21 cellular contexts compared by ENCODE assay signal in genomic region chr19:58355215-58355796, GRCh38. TPM values are rescaled to one million over a fixed set of nuclear protein-coding genes. Genes with fewer than 3 reads are reported as not detected.
DNase-seq lines count a peak whose midpoint lies in the region; ATAC-seq, FAIRE-seq and TF ChIP-seq lines count a peak whose summit lies in the region.
"Had no signal": no experiment of that assay in that cellular context is flagged by ENCODE, and none has a peak within 500 bp of the region (broad histone marks: within the 10 kb centered on the region; RNA-seq: fewer than 3 reads in every experiment).

No MANE protein-coding gene starts in this region.

- no peak for DNase-seq in stimulated activated naive CD8-positive, alpha-beta T cell treated with anti-CD3 and anti-CD28 coated beads, Interleukin-15, amount 100 ng/mL, for 72 hours
- DNase-seq in T-helper 17 cell (no peak), kidney (peak; percentile 26), breast epithelium (ENCODE audit: low spot score in 2 of 2) (no peak)
- no peak for DNase-seq in stimulated activated CD4-positive, alpha-beta T cell treated with anti-CD3 and anti-CD28 coated beads, Interleukin-15, amount 100 ng/mL, for 24 hours
- DNase-seq: activated T-cell treated with anti-CD3 and anti-CD28 coated beads for 4 hours, islet precursor cell, NCI-H2081, NCI-H345, NCI-H774, occipital lobe, T-helper 9 cell, testis, WERI-Rb-1 had no signal

- no peak overlapping the region for H3K9ac ChIP-seq in kidney (ENCODE audit: low read length in 2 of 2)

- TF ChIP-seq POLR2A in breast epithelium (IDR thresholded peaks at IDR 0.05) = no peak

- H3K9me3 Mint-ChIP-seq in stimulated activated naive CD8-positive, alpha-beta T cell treated with anti-CD3 and anti-CD28 coated beads, Interleukin-15, Interleukin-2, amounts not matched to agents 100 ng/mL and 50 ng/mL, for 24 hours = no peaks in the 10 kb centered on the region
- no peaks in the 10 kb centered on the region for H3K9me3 Mint-ChIP-seq in stimulated activated naive CD8-positive, alpha-beta T cell treated with anti-CD3 and anti-CD28 coated beads, Interleukin-15, amount 100 ng/mL, for 72 hours
- H3K9me3 Mint-ChIP-seq: stimulated activated effector memory CD8-positive, alpha-beta T cell treated with anti-CD3 and anti-CD28 coated beads, Interleukin-12 subunit alpha, Interleukin-12 subunit beta, amount 100 ng/mL, for 72 hours had no signal

- H3K4me3 ChIP-seq in kidney (ENCODE audit: low read length in 2 of 2) (no peak overlapping the region), breast epithelium (peak overlapping the region in 1 of 3 donors; percentile 42)
- H3K4me3 ChIP-seq: smooth muscle cell had no signal

- H3K36me3 Mint-ChIP-seq in stimulated activated naive CD8-positive, alpha-beta T cell treated with anti-CD3 and anti-CD28 coated beads, Interleukin-15, Interleukin-2, amounts not matched to agents 100 ng/mL and 50 ng/mL, for 24 hours (ENCODE audit: low read depth) = no peaks in the 10 kb centered on the region
- H3K36me3 Mint-ChIP-seq in T-helper 17 cell (ENCODE audit: low read depth) = no peaks in the 10 kb centered on the region

- peak overlapping the region; percentile 43 for H3K4me3 Mint-ChIP-seq in stimulated activated naive CD8-positive, alpha-beta T cell treated with anti-CD3 and anti-CD28 coated beads, Interleukin-15, Interleukin-2, amounts not matched to agents 100 ng/mL and 50 ng/mL, for 24 hours
- peak overlapping the region in 1 of 2 donors; percentile 45 for H3K4me3 Mint-ChIP-seq in stimulated activated naive CD8-positive, alpha-beta T cell treated with anti-CD3 and anti-CD28 coated beads, Interleukin-15, amount 100 ng/mL, for 72 hours
- H3K4me3 Mint-ChIP-seq in T-helper 17 cell = peak overlapping the region; percentile 43

- no peak for TF ChIP-seq CTCF in kidney (IDR thresholded peaks at IDR 0.05; ENCODE audit: borderline replicate concordance, extremely low read depth, insufficient read depth)
- no peak for TF ChIP-seq CTCF in breast epithelium (IDR thresholded peaks at IDR 0.05)

- FAIRE-seq in kidney (lab: Jason Lieb, UNC) = no peak
- FAIRE-seq: GM19239 had no signal

- H3K9me3 ChIP-seq in T-helper 17 cell (ENCODE audit: control insufficient read depth, low read length, poor library complexity, severe bottlenecking) (no peaks in the 10 kb centered on the region), kidney (ENCODE audit: control insufficient read depth in 1 of 2, low read length in 2 of 2) (no peaks in the 10 kb centered on the region), breast epithelium (no peaks in the 10 kb centered on the region)
- H3K9me3 ChIP-seq: testis had no signal

- intact Hi-C loops in kidney (cut with DNase I) = no loop called here
- intact Hi-C loops in breast epithelium (cut with DNase I; ENCODE audit: low total_unique reads) = no loop called here

- H3K27ac ChIP-seq in kidney (ENCODE audit: low read depth in 2 of 2, low read length in 2 of 2) (no peak overlapping the region), breast epithelium (no peak overlapping the region)
- H3K27ac ChIP-seq: gastroesophageal sphincter, testis, WERI-Rb-1 had no signal

- no peaks in the 10 kb centered on the region for H3K27me3 Mint-ChIP-seq in stimulated activated naive CD8-positive, alpha-beta T cell treated with anti-CD3 and anti-CD28 coated beads, Interleukin-15, Interleukin-2, amounts not matched to agents 100 ng/mL and 50 ng/mL, for 24 hours
- no peaks in the 10 kb centered on the region for H3K27me3 Mint-ChIP-seq in stimulated activated naive CD8-positive, alpha-beta T cell treated with anti-CD3 and anti-CD28 coated beads, Interleukin-15, amount 100 ng/mL, for 72 hours
- H3K27me3 Mint-ChIP-seq in T-helper 17 cell = no peaks in the 10 kb centered on the region

- H3K36me3 ChIP-seq in kidney (ENCODE audit: control insufficient read depth in 1 of 2, insufficient read depth in 2 of 2, low read length in 2 of 2) (no peaks in the 10 kb centered on the region), breast epithelium (no peaks in the 10 kb centered on the region)
- H3K36me3 ChIP-seq: WERI-Rb-1 had no signal

- peaks cover 0 to 8% of the 10 kb centered on the region in 2 donors for H3K4me1 ChIP-seq in kidney (ENCODE audit: control insufficient read depth in 1 of 2, insufficient read depth in 1 of 2, low read depth in 1 of 2, low read length in 2 of 2)
- no peaks in the 10 kb centered on the region for H3K4me1 ChIP-seq in breast epithelium

- H3K27ac Mint-ChIP-seq in stimulated activated naive CD8-positive, alpha-beta T cell treated with anti-CD3 and anti-CD28 coated beads, Interleukin-15, Interleukin-2, amounts not matched to agents 100 ng/mL and 50 ng/mL, for 24 hours = no peak overlapping the region
- H3K27ac Mint-ChIP-seq in stimulated activated naive CD8-positive, alpha-beta T cell treated with anti-CD3 and anti-CD28 coated beads, Interleukin-15, amount 100 ng/mL, for 72 hours = peak overlapping the region in 1 of 2 donors; percentile 67
- no peak overlapping the region for H3K27ac Mint-ChIP-seq in T-helper 17 cell
- H3K27ac Mint-ChIP-seq: stimulated activated effector memory CD8-positive, alpha-beta T cell treated with anti-CD3 and anti-CD28 coated beads, Interleukin-12 subunit alpha, Interleukin-12 subunit beta, amount 100 ng/mL, for 72 hours had no signal

- H3K27me3 ChIP-seq in breast epithelium = no peaks in the 10 kb centered on the region
- H3K27me3 ChIP-seq: testis had no signal

- H3K4me1 Mint-ChIP-seq in stimulated activated naive CD8-positive, alpha-beta T cell treated with anti-CD3 and anti-CD28 coated beads, Interleukin-15, Interleukin-2, amounts not matched to agents 100 ng/mL and 50 ng/mL, for 24 hours (ENCODE audit: low read depth) = peaks cover 13% of the 10 kb centered on the region
- H3K4me1 Mint-ChIP-seq in stimulated activated naive CD8-positive, alpha-beta T cell treated with anti-CD3 and anti-CD28 coated beads, Interleukin-15, amount 100 ng/mL, for 72 hours = peaks cover 42% of the 10 kb centered on the region
- H3K4me1 Mint-ChIP-seq in T-helper 17 cell = peaks cover 2% of the 10 kb centered on the region

- ATAC-seq in stimulated activated naive CD8-positive, alpha-beta T cell treated with anti-CD3 and anti-CD28 coated beads, Interleukin-15, amount 100 ng/mL, for 72 hours = no peak
- ATAC-seq in T-helper 17 cell = no peak
- no peak for ATAC-seq in GM21786 (IDR thresholded peaks at IDR 0.05; ENCODE audit: unreplicated experiment)
- ATAC-seq: gastroesophageal sphincter, SK-N-SH treated with all-trans-retinoic acid at 6 μM for 48 hours had no signal

RNA-seq across cellular contexts. Expression of gene A1BG, which starts 2.0 kb away (rescaled TPM):
- total RNA-seq in T-helper 17 cell (10 to 100 TPM; 16.0 to 21.7 TPM), kidney (10.9 TPM), breast epithelium (10 to 100 TPM; 40.6 to 42.7 (median 42.6) TPM)
- 19.0 TPM for polyA plus RNA-seq in kidney (ENCODE audit: insufficient read depth, low read depth, low replicate concordance)

RNA-seq across cellular contexts. Expression of gene ZNF497, which starts 7.2 kb away (rescaled TPM):
- total RNA-seq in T-helper 17 cell (1 to 10 TPM in 1 of 2 donors, under 1 TPM in 1; 0.55 to 1.6 TPM), kidney (5.0 TPM), breast epithelium (1 to 10 TPM in 2 of 3 donors, under 1 TPM in 1; 0.80 to 5.3 (median 3.6) TPM)
- polyA plus RNA-seq in kidney (ENCODE audit: insufficient read depth, low read depth, low replicate concordance) = 1.7 TPM

RNA-seq across cellular contexts. Expression of gene ZNF837, which starts 25.5 kb away (rescaled TPM):
- total RNA-seq in T-helper 17 cell = 1 to 10 TPM; 1.2 to 1.6 TPM
- 5.0 TPM for total RNA-seq in kidney
- polyA plus RNA-seq in kidney (ENCODE audit: insufficient read depth, low read depth, low replicate concordance) = 3.6 TPM
- 1 to 10 TPM; 1.3 to 6.6 (median 2.3) TPM for total RNA-seq in breast epithelium

RNA-seq across cellular contexts. Expression of gene ZSCAN22, which starts 28.5 kb away (rescaled TPM):
- total RNA-seq in T-helper 17 cell (1 to 10 TPM; 1.5 to 1.7 TPM), kidney (3.3 TPM), breast epithelium (1 to 10 TPM; 2.6 to 3.8 (median 3.6) TPM)
- 1.1 TPM for polyA plus RNA-seq in kidney (ENCODE audit: insufficient read depth, low read depth, low replicate concordance)

RNA-seq across cellular contexts. Expression of gene RPS5, which starts 31.8 kb away (rescaled TPM):
- 1,000 to 10,000 TPM; 1,065 to 1,239 TPM for total RNA-seq in T-helper 17 cell
- 802 TPM for total RNA-seq in kidney
- polyA plus RNA-seq in kidney (ENCODE audit: insufficient read depth, low read depth, low replicate concordance) = 929 TPM
- total RNA-seq in breast epithelium = 1,000 to 10,000 TPM; 1,794 to 2,659 (median 2,022) TPM
